ENCODE assay signal across 1 cellular context in genomic region chr4:48290146-48290772, GRCh38.
TF ChIP-seq lines count a peak whose summit lies in the region.

No MANE protein-coding gene starts in this region.

TF ChIP-seq in HEK293, 187 proteins besides CTCF, POLR2A, EP300 and RAD21 (continued from another document):
- TF ChIP-seq REST (tag by site-specific recombination; IDR thresholded peaks at IDR 0.05) (no peak), ZNF654 (tag by site-specific recombination; IDR thresholded peaks at IDR 0.05; ENCODE audit: low read depth) (peak; percentile 8; the same call in 1 of the 2 replicates)
